9 cellular contexts compared by ENCODE assay signal in the genomic region with DNA sequence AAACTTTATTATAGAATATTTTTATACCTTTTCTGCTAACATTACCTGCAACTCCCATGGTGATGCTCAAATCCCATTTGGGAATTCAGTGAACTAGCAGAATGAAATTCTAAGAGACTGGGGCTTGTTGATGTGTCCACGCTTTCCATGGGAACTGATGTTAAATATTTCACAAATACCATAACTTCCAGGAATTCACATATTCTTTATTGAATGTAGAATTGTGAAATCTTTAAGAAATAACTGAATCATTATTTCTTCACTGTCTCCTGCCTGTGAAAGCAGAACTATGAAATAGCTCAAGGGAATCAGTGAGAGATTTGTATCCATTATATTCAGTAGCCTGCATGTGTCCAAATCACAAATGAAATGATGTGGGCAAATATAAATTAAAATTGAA.
"Had no signal": no experiment of that assay in that cellular context is flagged by ENCODE, and none has a peak within 500 bp of the region (broad histone marks: within the 10 kb centered on the region; RNA-seq: fewer than 3 reads in every experiment).

No MANE protein-coding gene starts in this region.

- H3K4me3 ChIP-seq: stomach had no signal

- ATAC-seq: effector memory CD8-positive, alpha-beta T cell; naive thymus-derived CD4-positive, alpha-beta T cell had no signal

- H3K36me3 ChIP-seq: stomach, WERI-Rb-1 had no signal

- H3K27me3 ChIP-seq: stomach had no signal

- H3K27ac ChIP-seq: epithelial cell of prostate, stomach, WERI-Rb-1 had no signal

- DNase-seq: activated CD4-positive, alpha-beta T cell treated with anti-CD3 and anti-CD28 coated beads for 4 hours; activated naive CD4-positive, alpha-beta T cell treated with Interleukin-2 at 50 U/mL for 16 hours; effector memory CD8-positive, alpha-beta T cell; hypothalamus; naive thymus-derived CD4-positive, alpha-beta T cell; small intestine; stomach; WERI-Rb-1 had no signal

- H3K9me3 ChIP-seq: stomach had no signal
